In the genomic region with DNA sequence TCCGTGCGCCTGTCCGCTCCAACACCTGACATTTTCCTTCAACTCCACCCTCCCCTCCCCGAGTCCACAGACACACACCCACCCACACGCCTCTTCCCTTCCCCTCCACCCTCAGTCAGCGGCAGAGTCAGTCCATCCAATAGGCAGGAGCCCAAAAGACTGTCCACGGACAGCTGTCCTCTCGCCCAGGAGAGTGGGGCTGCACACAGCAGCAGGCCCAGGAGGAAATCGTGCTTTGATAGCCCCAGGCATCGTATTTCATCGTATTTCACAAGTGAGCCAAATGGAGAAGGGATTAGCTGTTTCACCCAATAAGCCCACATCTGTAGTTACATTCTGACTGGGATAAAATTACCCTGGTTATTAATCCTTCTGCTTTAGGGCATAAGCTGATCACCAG, we compare ENCODE assay signal across 8 cellular contexts.
DNase-seq lines count a peak whose midpoint lies in the region; ATAC-seq, FAIRE-seq and TF ChIP-seq lines count a peak whose summit lies in the region.

No MANE protein-coding gene starts in this region.

- no peaks in the 10 kb centered on the region; a peak in 1 of 4 replicates for H3K79me1 ChIP-seq in IMR-90 (ENCODE audit: low read depth in 1 of 2, low read length in 2 of 2)

- H3K4me3 ChIP-seq in IMR-90 (ENCODE audit: insufficient read depth, low read depth, low read length) (no peak overlapping the region), astrocyte of the spinal cord (ENCODE audit: low read depth, low read length) (no peak overlapping the region), mesodermal cell (ENCODE audit: extremely low read depth, insufficient read depth, low read length, poor library complexity, severe bottlenecking) (peak overlapping the region; percentile 57)

- H3K27ac ChIP-seq in IMR-90 (ENCODE audit: insufficient read depth, low read length) (no peak overlapping the region), mesodermal cell (ENCODE audit: low read depth, low read length, severe bottlenecking) (no peak overlapping the region), substantia nigra (ENCODE audit: low read depth, low read length, poor library complexity, severe bottlenecking) (no peak overlapping the region)

- H4K8ac ChIP-seq in IMR-90 (ENCODE audit: low read depth in 2 of 2, low read length in 2 of 2) = peak overlapping the region in 1 of 2 experiments; percentile 60; a peak in 1 of 4 replicates

- POLR2A ChIA-PET in IMR-90 (lab: Charles Lee; ENCODE audit: unreplicated experiment) = no interaction called here

- peak overlapping the region; percentile 83 for H2AK9ac ChIP-seq in IMR-90 (replicated peaks; ENCODE audit: low read depth, low read length, poor library complexity)

- no peaks in the 10 kb centered on the region for H3K36me3 ChIP-seq in IMR-90 (ENCODE audit: control insufficient read depth, insufficient read depth, low read length)
- no peaks in the 10 kb centered on the region for H3K36me3 ChIP-seq in mesodermal cell (ENCODE audit: control insufficient read depth, insufficient read depth, low read length)

- DNase-seq in AG09319 (ENCODE audit: extremely low read depth, low read depth) = peak; percentile 74
- DNase-seq in IMR-90 = peak; percentile 41
- DNase-seq in astrocyte of the spinal cord (ENCODE audit: low read depth, low spot score) = peak; percentile 17
- no peak for DNase-seq in RCC 7860 (ENCODE audit: low spot score)
- no peak for DNase-seq in substantia nigra (lab: John Stamatoyannopoulos, UW)
- no peak for DNase-seq in GM13977 (ENCODE audit: low spot score)
- no peak for DNase-seq in activated CD8-positive, alpha-beta memory T cell treated with anti-CD3 and anti-CD28 coated beads, Interleukin-2, amount 50 U/mL, for 48 hours

- H3K9ac ChIP-seq in IMR-90 (ENCODE audit: low read depth, low read length) = no peak overlapping the region

- TF ChIP-seq CTCF in AG09319 (IDR thresholded peaks at IDR 0.05; ENCODE audit: low read depth, low read length) = no peak
- no peak for TF ChIP-seq CTCF in IMR-90 (conservative IDR thresholded peaks at IDR 0.05; ENCODE audit: low read depth, low read length)
- TF ChIP-seq CTCF in astrocyte of the spinal cord (IDR thresholded peaks at IDR 0.05; ENCODE audit: low read depth, low read length) = no peak
- TF ChIP-seq CTCF in GM13977 (IDR thresholded peaks at IDR 0.05; ENCODE audit: extremely low read depth, insufficient read depth, missing control alignments) = no peak

- no CpG with 5 or more reads among the region's 11 CpGs for WGBS in IMR-90 (ENCODE audit: extremely low coverage in 2 of 2, insufficient read length in 1 of 2), 2 experiments
- 89 to 92% methylated on average over 8 to 11 of the region's 11 CpGs for WGBS in mesodermal cell (ENCODE audit: insufficient coverage in 2 of 2), 2 experiments

- no peak overlapping the region for H2BK20ac ChIP-seq in IMR-90 (ENCODE audit: low read depth, low read length)

- no peak overlapping the region for H4K5ac ChIP-seq in IMR-90 (ENCODE audit: low read depth, low read length)

- no peak overlapping the region for H3K18ac ChIP-seq in IMR-90 (ENCODE audit: low read depth, low read length)

- dilution Hi-C loops in IMR-90 (cut with HindIII; ENCODE audit: low sequenced_read_pairs, unreplicated experiment) = no loop called here

- 0 out of 2 replicates have a peak, but pooled peaks cover 2% of the 10 kb centered on the region for H3K9me1 ChIP-seq in IMR-90 (ENCODE audit: insufficient read depth, low read length)

- no peaks in the 10 kb centered on the region for H4K20me1 ChIP-seq in IMR-90 (ENCODE audit: insufficient read depth, low read length)

- peak overlapping the region; percentile 14; the same call in 1 of the 2 replicates for H4K91ac ChIP-seq in IMR-90 (ENCODE audit: insufficient read depth, low read depth, low read length)

- H2BK120ac ChIP-seq in IMR-90 (ENCODE audit: low read depth, low read length) = no peak overlapping the region

- no peak for TF ChIP-seq RAD21 in IMR-90 (IDR thresholded peaks at IDR 0.05; ENCODE audit: low read length)

- H3K23ac ChIP-seq in IMR-90 (ENCODE audit: low read depth, low read length) = no peak overlapping the region

- 0 out of 3 replicates have a peak overlapping the region, but pooled peaks have one; percentile 61 for H2BK15ac ChIP-seq in IMR-90 (ENCODE audit: low read depth, low read length)

- H3K14ac ChIP-seq in IMR-90 (replicated peaks; ENCODE audit: low read depth, low read length) = no peak overlapping the region

- H3K56ac ChIP-seq in IMR-90 (ENCODE audit: extremely low read depth, insufficient read depth, low read length) = no peak overlapping the region

- CTCF ChIA-PET in IMR-90 (lab: Yijun Ruan, JAX) = no interaction called here

- in situ Hi-C loops in IMR-90 (cut with MboI; ENCODE audit: low sequenced_read_pairs) = no loop called here
- in situ Hi-C loops in astrocyte of the spinal cord (cut with HindIII; ENCODE audit: low sequenced_read_pairs) = no loop called here
- in situ Hi-C loops in GM13977 (cut with MboI; ENCODE audit: low pct_unique_long_range_greater_than_20kb, low sequenced_read_pairs, unreplicated experiment) = no loop called here

- H2BK5ac ChIP-seq in IMR-90 (ENCODE audit: low read depth, low read length, poor library complexity, severe bottlenecking) = no peak overlapping the region

- ATAC-seq in IMR-90 (ENCODE audit: low read depth) = no peak

- H3K27me3 ChIP-seq in IMR-90 (ENCODE audit: control insufficient read depth, insufficient read depth, low read length) = no peaks in the 10 kb centered on the region

- no TSS peak for BruUV-seq in IMR-90 (replicated peaks; lab: Mats Ljungman, UMichigan)

- no peak for FAIRE-seq in RCC 7860 (lab: Jason Lieb, UNC)

- H3K4me2 ChIP-seq in IMR-90 (ENCODE audit: low read depth, low read length) = no peak overlapping the region

- H2AFZ ChIP-seq in IMR-90 (replicated peaks; ENCODE audit: low read length, poor library complexity) = peak overlapping the region; percentile 97

- H3K4me1 ChIP-seq in IMR-90 (ENCODE audit: control insufficient read depth, insufficient read depth, low read length) (peaks cover 7% of the 10 kb centered on the region), mesodermal cell (ENCODE audit: control insufficient read depth, insufficient read depth, low read length, poor library complexity, severe bottlenecking) (no peaks in the 10 kb centered on the region)

- H2AK5ac ChIP-seq in IMR-90 (ENCODE audit: low read depth, low read length) = peak overlapping the region; percentile 67; the same call in 1 of the 2 replicates

- intact Hi-C loops in IMR-90 (cut with micrococcal nuclease) = no loop called here

- TF ChIP-seq POLR2A in IMR-90 (IDR thresholded peaks at IDR 0.05; ENCODE audit: low read depth, low read length) = no peak

- H3K4ac ChIP-seq in IMR-90 (ENCODE audit: low read depth, low read length) = no peak overlapping the region

- H3K9me3 ChIP-seq in IMR-90 (ENCODE audit: control insufficient read depth, insufficient read depth, low read length) (no peaks in the 10 kb centered on the region), mesodermal cell (ENCODE audit: control insufficient read depth, low read length) (no peaks in the 10 kb centered on the region)

TF ChIP-seq in IMR-90, 13 proteins besides CTCF, POLR2A, EP300 and RAD21:
- no peak for TF ChIP-seq NFE2L2 (IDR thresholded peaks at IDR 0.05; ENCODE audit: low read depth, low read length)
- TF ChIP-seq RFX5 (IDR thresholded peaks at IDR 0.05; ENCODE audit: low read depth, low read length) = no peak
- no peak for TF ChIP-seq CHD1 (IDR thresholded peaks at IDR 0.05; ENCODE audit: low read depth, low read length)
- no peak for TF ChIP-seq MAFK (IDR thresholded peaks at IDR 0.05; ENCODE audit: low read depth, low read length)
- TF ChIP-seq BHLHE40 (IDR thresholded peaks at IDR 0.05; ENCODE audit: low read depth, low read length) = no peak

Comparison
In these comparisons a context has a peak if more than half of its experiments do, and no peak if none do; other contexts are left out.
1. DNase-seq: peak in AG09319 (single experiment), IMR-90 (single experiment) and astrocyte of the spinal cord (single experiment); none in RCC 7860 (single experiment), substantia nigra (0 of 49), GM13977 (single experiment) and activated CD8-positive, alpha-beta memory T cell treated with anti-CD3 and anti-CD28 coated beads, Interleukin-2, amount 50 U/mL, for 48 hours (single experiment).